23 cellular contexts compared by ENCODE assay signal in genomic region chr3:103614719-103615118, GRCh38.
"Had no signal": no experiment of that assay in that cellular context is flagged by ENCODE, and none has a peak within 500 bp of the region (broad histone marks: within the 10 kb centered on the region; RNA-seq: fewer than 3 reads in every experiment).

No MANE protein-coding gene starts in this region.

- H3K9me3 Mint-ChIP-seq: activated CD8-positive, alpha-beta T cell treated with anti-CD3 and anti-CD28 coated beads for 36 hours; activated naive CD4-positive, alpha-beta T cell treated with anti-CD3 and anti-CD28 coated beads, Interleukin-2, amount 50 U/mL, for 24 hours; T-helper 2 cell treated with Interferon-gamma antibody and Interleukin-4, amounts not matched to agents 5 μg/mL and 100 μg/mL, for 36 hours had no signal

- H3K36me3 Mint-ChIP-seq: activated naive CD4-positive, alpha-beta T cell treated with anti-CD3 and anti-CD28 coated beads, Interleukin-2, amount 50 U/mL, for 24 hours had no signal

- DNase-seq: activated CD4-positive, alpha-beta T cell treated with anti-CD3 and anti-CD28 coated beads for 4 hours; activated CD8-positive, alpha-beta memory T cell treated with anti-CD3 and anti-CD28 coated beads, Interleukin-2, amount 50 U/mL, for 48 hours; activated CD8-positive, alpha-beta T cell treated with anti-CD3 and anti-CD28 coated beads for 36 hours; activated naive CD4-positive, alpha-beta T cell; activated T-cell treated with anti-CD3 and anti-CD28 coated beads, Interleukin-2, amount 50 U/mL, for 1 hour; aorta; central memory CD4-positive, alpha-beta T cell; KBM-7; NCI-H1436; NCI-H1694 treated with DMSO at 0.1 percent for 48 hours; NCI-H2029 treated with DMSO at 0.1 percent for 48 hours; NCI-H2227 treated with DMSO at 0.1 percent for 48 hours; NCI-H446 treated with DMSO at 0.1 percent for 48 hours; NCI-H524 treated with DMSO at 0.1 percent for 48 hours; NCI-H82; Peyer's patch; Right ventricle myocardium superior; SJCRH30; SK-N-SH; SW 1271 had no signal

- H3K4me3 Mint-ChIP-seq: activated CD8-positive, alpha-beta T cell treated with anti-CD3 and anti-CD28 coated beads for 36 hours; activated naive CD4-positive, alpha-beta T cell treated with anti-CD3 and anti-CD28 coated beads, Interleukin-2, amount 50 U/mL, for 24 hours; T-helper 2 cell treated with Interferon-gamma antibody and Interleukin-4, amounts not matched to agents 5 μg/mL and 100 μg/mL, for 36 hours had no signal

- H3K4me1 Mint-ChIP-seq: activated naive CD4-positive, alpha-beta T cell treated with anti-CD3 and anti-CD28 coated beads, Interleukin-2, amount 50 U/mL, for 24 hours had no signal

- H3K27me3 Mint-ChIP-seq: activated CD8-positive, alpha-beta T cell treated with anti-CD3 and anti-CD28 coated beads for 36 hours; activated naive CD4-positive, alpha-beta T cell treated with anti-CD3 and anti-CD28 coated beads, Interleukin-2, amount 50 U/mL, for 24 hours had no signal

- H3K27ac Mint-ChIP-seq: activated CD8-positive, alpha-beta T cell treated with anti-CD3 and anti-CD28 coated beads for 36 hours; activated naive CD4-positive, alpha-beta T cell treated with anti-CD3 and anti-CD28 coated beads, Interleukin-2, amount 50 U/mL, for 24 hours; T-helper 2 cell treated with Interferon-gamma antibody and Interleukin-4, amounts not matched to agents 5 μg/mL and 100 μg/mL, for 36 hours had no signal

- ATAC-seq: activated CD4-positive, CD25-positive, alpha-beta regulatory T cell treated with anti-CD3 and anti-CD28 coated beads, Interleukin-2, amount 50 U/mL, for 24 hours; activated CD8-positive, alpha-beta T cell treated with anti-CD3 and anti-CD28 coated beads for 36 hours had no signal
